ENCODE assay signal across 23 cellular contexts in genomic region chr2:218814540-218815243, GRCh38. TPM values are rescaled to one million over a fixed set of nuclear protein-coding genes. Genes with fewer than 3 reads are reported as not detected.
DNase-seq lines count a peak whose midpoint lies in the region; ATAC-seq and TF ChIP-seq lines count a peak whose summit lies in the region.
"Had no signal": no experiment of that assay in that cellular context is flagged by ENCODE, and none has a peak within 500 bp of the region (broad histone marks: within the 10 kb centered on the region; RNA-seq: fewer than 3 reads in every experiment).

No MANE protein-coding gene starts in this region.

- H3K4me3 ChIP-seq in esophagus muscularis mucosa: no peak overlapping the region
- no peak overlapping the region for H3K4me3 ChIP-seq in mucosa of descending colon
- H3K4me3 ChIP-seq: GM12878, K562 had no signal

- H3K36me3 ChIP-seq in esophagus muscularis mucosa (peaks cover 8 to 76% (median 56%) of the 10 kb centered on the region in 4 donors), mucosa of descending colon (ENCODE audit: low read depth) (no peaks in the 10 kb centered on the region)
- H3K36me3 ChIP-seq: BE2C had no signal

- DNase-seq in AG20443 (ENCODE audit: low spot score) (peak; percentile 4), esophagus muscularis mucosa (ENCODE audit: extremely low spot score) (peak; percentile 78), mucosa of descending colon (peak in 2 of 3 donors; percentile 45 to 61), NOMO-1 (lab: John Stamatoyannopoulos, UW; ENCODE audit: unreplicated experiment in 2 of 2) (no peak), osteocyte (ENCODE audit: extremely low spot score, unreplicated experiment) (no peak)
- no peak for DNase-seq in stimulated activated effector memory CD8-positive, alpha-beta T cell treated with anti-CD3 and anti-CD28 coated beads, Interleukin-12 subunit alpha, Interleukin-12 subunit beta, amount 100 ng/mL, for 72 hours (ENCODE audit: low spot score in 2 of 2)
- DNase-seq: 8988T; BE2C; CD4-positive, alpha-beta T cell; DMS53; EL; NCI-H1105; NCI-H1694; NCI-H2081 treated with DMSO at 0.1 percent for 48 hours; NCI-H510A; NCI-H748 treated with DMSO at 0.1 percent for 48 hours; RPMI8226; SIG-M5 had no signal

- no peaks in the 10 kb centered on the region for H3K27me3 ChIP-seq in esophagus muscularis mucosa
- H3K27me3 ChIP-seq: BE2C had no signal

- TF ChIP-seq CTCF in esophagus muscularis mucosa (IDR thresholded peaks at IDR 0.05): no peak
- no peak for TF ChIP-seq CTCF in mucosa of descending colon (IDR thresholded peaks at IDR 0.05)
- no peak for TF ChIP-seq CTCF in osteocyte (IDR thresholded peaks at IDR 0.05)

- no peak overlapping the region for H3K27ac Mint-ChIP-seq in stimulated activated effector memory CD8-positive, alpha-beta T cell treated with anti-CD3 and anti-CD28 coated beads, Interleukin-12 subunit alpha, Interleukin-12 subunit beta, amount 100 ng/mL, for 72 hours
- no peak overlapping the region for H3K27ac Mint-ChIP-seq in osteocyte (ENCODE audit: unreplicated experiment)
- H3K27ac Mint-ChIP-seq: CD4-positive, alpha-beta T cell had no signal

- no peak overlapping the region for H3K27ac ChIP-seq in esophagus muscularis mucosa (replicated peaks in 1 of 4)

- no peaks in the 10 kb centered on the region for H3K4me1 ChIP-seq in esophagus muscularis mucosa
- peaks cover 9% of the 10 kb centered on the region for H3K4me1 ChIP-seq in mucosa of descending colon (ENCODE audit: low read depth)
- H3K4me1 ChIP-seq: BE2C had no signal

- 88% methylated on average over 13 of the region's 13 CpGs for WGBS in esophagus muscularis mucosa

- peaks cover 9% of the 10 kb centered on the region for H3K27me3 Mint-ChIP-seq in osteocyte (ENCODE audit: unreplicated experiment)

- no peak overlapping the region for H3K4me3 Mint-ChIP-seq in stimulated activated effector memory CD8-positive, alpha-beta T cell treated with anti-CD3 and anti-CD28 coated beads, Interleukin-12 subunit alpha, Interleukin-12 subunit beta, amount 100 ng/mL, for 72 hours
- no peak overlapping the region for H3K4me3 Mint-ChIP-seq in osteocyte (ENCODE audit: unreplicated experiment)
- H3K4me3 Mint-ChIP-seq: CD4-positive, alpha-beta T cell had no signal

- no peaks in the 10 kb centered on the region for H3K4me1 Mint-ChIP-seq in stimulated activated effector memory CD8-positive, alpha-beta T cell treated with anti-CD3 and anti-CD28 coated beads, Interleukin-12 subunit alpha, Interleukin-12 subunit beta, amount 100 ng/mL, for 72 hours
- H3K4me1 Mint-ChIP-seq in osteocyte (ENCODE audit: unreplicated experiment): no peaks in the 10 kb centered on the region

- no peak for TF ChIP-seq EP300 in esophagus muscularis mucosa (IDR thresholded peaks at IDR 0.05)

- H3K9me3 Mint-ChIP-seq in stimulated activated effector memory CD8-positive, alpha-beta T cell treated with anti-CD3 and anti-CD28 coated beads, Interleukin-12 subunit alpha, Interleukin-12 subunit beta, amount 100 ng/mL, for 72 hours: no peaks in the 10 kb centered on the region
- no peaks in the 10 kb centered on the region for H3K9me3 Mint-ChIP-seq in osteocyte (ENCODE audit: unreplicated experiment)
- H3K9me3 Mint-ChIP-seq: CD4-positive, alpha-beta T cell had no signal

- peak; percentile 84 for ATAC-seq in mucosa of descending colon
- ATAC-seq in stimulated activated effector memory CD8-positive, alpha-beta T cell treated with anti-CD3 and anti-CD28 coated beads, Interleukin-12 subunit alpha, Interleukin-12 subunit beta, amount 100 ng/mL, for 72 hours: peak; percentile 49
- no peak for ATAC-seq in HG03342 (IDR thresholded peaks at IDR 0.05; ENCODE audit: unreplicated experiment)
- no peak for ATAC-seq in GM21717 (IDR thresholded peaks at IDR 0.05; ENCODE audit: unreplicated experiment)
- ATAC-seq: GM12878, K562 had no signal

- no peaks in the 10 kb centered on the region for H3K36me3 Mint-ChIP-seq in stimulated activated effector memory CD8-positive, alpha-beta T cell treated with anti-CD3 and anti-CD28 coated beads, Interleukin-12 subunit alpha, Interleukin-12 subunit beta, amount 100 ng/mL, for 72 hours
- H3K36me3 Mint-ChIP-seq in osteocyte (ENCODE audit: unreplicated experiment): peaks cover 9% of the 10 kb centered on the region

- H3K9me3 ChIP-seq in esophagus muscularis mucosa (no peaks in the 10 kb centered on the region), mucosa of descending colon (no peaks in the 10 kb centered on the region)
- H3K9me3 ChIP-seq: BE2C had no signal

- no peak for TF ChIP-seq POLR2A in esophagus muscularis mucosa (IDR thresholded peaks at IDR 0.05; ENCODE audit: low read depth)

- intact Hi-C loops in esophagus muscularis mucosa (cut with DNase I) (no loop called here), mucosa of descending colon (cut with DNase I, micrococcal nuclease) (no loop called here)

RNA-seq across cellular contexts. Expression of gene PRKAG3, which starts 16.9 kb away (rescaled TPM):
- not detected for total RNA-seq in esophagus muscularis mucosa
- not detected for total RNA-seq in mucosa of descending colon
- not detected in 2 replicates for total RNA-seq in osteocyte
- total RNA-seq: CD4-positive, alpha-beta T cell; H4; K562 had no signal

RNA-seq across cellular contexts. Expression of gene CYP27A1, which starts 32.7 kb away (rescaled TPM):
- total RNA-seq in esophagus muscularis mucosa (10 to 100 TPM; 20.7 to 26.3 (median 23.6) TPM), mucosa of descending colon (10 to 100 TPM; 31.0 to 70.0 (median 37.7) TPM), osteocyte (3.2 and 4.1 TPM in 2 replicates)

RNA-seq across cellular contexts. Expression of gene WNT6, which starts 44.9 kb away (rescaled TPM):
- total RNA-seq in esophagus muscularis mucosa (10 to 100 TPM in 2 of 4 donors, 1 to 10 TPM in 2; 2.9 to 14.3 (median 8.0) TPM), mucosa of descending colon (1 to 10 TPM in 1 of 3 donors, under 1 TPM in 2; 0.39 to 5.7 (median 0.41) TPM), osteocyte (0.42 and 0.64 TPM in 2 replicates)
- total RNA-seq: CD4-positive, alpha-beta T cell; K562 had no signal

Comparison
In these comparisons a context has a peak if more than half of its experiments do, and no peak if none do; other contexts are left out.
1. DNase-seq: peak in AG20443 (single experiment), esophagus muscularis mucosa (single experiment) and mucosa of descending colon (2 of 3); none in stimulated activated effector memory CD8-positive, alpha-beta T cell treated with anti-CD3 and anti-CD28 coated beads, Interleukin-12 subunit alpha, Interleukin-12 subunit beta, amount 100 ng/mL, for 72 hours (0 of 2), NOMO-1 (0 of 2) and osteocyte (single experiment).
2. ATAC-seq: peak in mucosa of descending colon (single experiment) and stimulated activated effector memory CD8-positive, alpha-beta T cell treated with anti-CD3 and anti-CD28 coated beads, Interleukin-12 subunit alpha, Interleukin-12 subunit beta, amount 100 ng/mL, for 72 hours (single experiment); none in HG03342 (single experiment) and GM21717 (single experiment).